In genomic region chr3:160707187-160707789, GRCh38 we compare ENCODE assay signal across 8 cellular contexts. TPM values are rescaled to one million over a fixed set of nuclear protein-coding genes. Genes with fewer than 3 reads are reported as not detected.
A peak's percentile ranks its signal among the peaks of the same experiment; 100 is the strongest.
DNase-seq lines count a peak whose midpoint lies in the region; ATAC-seq and TF ChIP-seq lines count a peak whose summit lies in the region.

No MANE protein-coding gene starts in this region.

- CTCF ChIA-PET in A673 (lab: Charles Lee) (interaction anchor here (0.9 kb wide), 1 partner anchor 234 kb away, joined by 3 read pairs; no protein-coding TSS in a partner anchor), GM10248 (lab: Yijun Ruan, JAX) (interaction anchor here (1.1 to 2.7 kb wide), 4 partner anchors 210 to 249 kb away, joined by 3 to 22 read pairs (median 4); no protein-coding TSS in a partner anchor)

- no peaks in the 10 kb centered on the region for H3K9me3 ChIP-seq in A673 (ENCODE audit: low read depth, low read length, poor library complexity, severe bottlenecking)

- DNase-seq in A673 (ENCODE audit: low spot score) (peak; percentile 52), GM10248 (ENCODE audit: extremely low spot score) (peak; percentile 21), NCI-H446 treated with DMSO at 0.1 percent for 48 hours (lab: John Stamatoyannopoulos, UW) (peak; percentile 51), head of caudate nucleus (peak in 31 of 42 donors; percentile 8 to 75 (median 53)), renal cortical epithelial cell (ENCODE audit: low read depth) (peak; percentile 67), GM19240 (ENCODE audit: insufficient read length, low spot score) (no peak)

- no peaks in the 10 kb centered on the region for H3K4me1 ChIP-seq in A673 (ENCODE audit: insufficient read depth, low read length, poor library complexity, severe bottlenecking)

- POLR2A ChIA-PET in A673 (lab: Charles Lee; ENCODE audit: low non-redundant PET) (no interaction called here), GM10248 (lab: Yijun Ruan, JAX) (no interaction called here)

- H3K36me3 ChIP-seq in A673 (ENCODE audit: insufficient read depth, low read length, poor library complexity, severe bottlenecking): no peaks in the 10 kb centered on the region

- no TSS peak for BruUV-seq in A673 (replicated peaks; lab: Mats Ljungman, UMichigan)

- H3K27ac ChIP-seq in A673 (ENCODE audit: low read depth, low read length, poor library complexity, severe bottlenecking): no peak overlapping the region

- peak; percentile 78 for ATAC-seq in HG02973 (IDR thresholded peaks at IDR 0.05; ENCODE audit: unreplicated experiment)
- ATAC-seq in activated T-helper 17 cell treated with anti-CD3 and anti-CD28 coated beads, Interleukin-2, amount 50 U/mL, for 72 hours (replicated peaks): peak; percentile 56

- H3K4me3 ChIP-seq in A673 (ENCODE audit: low read depth, low read length, poor library complexity, severe bottlenecking): no peak overlapping the region

- no peak overlapping the region for H3K27ac Mint-ChIP-seq in activated T-helper 17 cell treated with anti-CD3 and anti-CD28 coated beads, Interleukin-2, amount 50 U/mL, for 72 hours

- H3K9me3 Mint-ChIP-seq in activated T-helper 17 cell treated with anti-CD3 and anti-CD28 coated beads, Interleukin-2, amount 50 U/mL, for 72 hours: no peaks in the 10 kb centered on the region

- TF ChIP-seq CTCF in A673 (conservative IDR thresholded peaks at IDR 0.05; ENCODE audit: low read depth, low read length) (peak; percentile 58), GM10248 (IDR thresholded peaks at IDR 0.05; ENCODE audit: control extremely low read depth, extremely low read depth, low read depth, missing control alignments) (peak; percentile 46)

- no peak overlapping the region for H3K4me3 Mint-ChIP-seq in activated T-helper 17 cell treated with anti-CD3 and anti-CD28 coated beads, Interleukin-2, amount 50 U/mL, for 72 hours

- H3K4me1 Mint-ChIP-seq in activated T-helper 17 cell treated with anti-CD3 and anti-CD28 coated beads, Interleukin-2, amount 50 U/mL, for 72 hours: no peaks in the 10 kb centered on the region

- intact Hi-C loops in A673 (cut with micrococcal nuclease; ENCODE audit: unreplicated experiment) (loop anchor here (1.0 to 10.0 kb wide), 3 partner anchors 235 to 718 kb away; no protein-coding TSS in a partner anchor), head of caudate nucleus (cut with DNase I) (loop anchor here (5.0 to 10.0 kb wide), 2 partner anchors 235 to 718 kb away; no protein-coding TSS in a partner anchor)

- H3K27me3 ChIP-seq in A673 (replicated peaks; ENCODE audit: insufficient read depth, low read depth, low read length, poor library complexity): peaks cover 3% of the 10 kb centered on the region

- H3K36me3 Mint-ChIP-seq in activated T-helper 17 cell treated with anti-CD3 and anti-CD28 coated beads, Interleukin-2, amount 50 U/mL, for 72 hours (ENCODE audit: low read depth): no peaks in the 10 kb centered on the region

- H3K27me3 Mint-ChIP-seq in activated T-helper 17 cell treated with anti-CD3 and anti-CD28 coated beads, Interleukin-2, amount 50 U/mL, for 72 hours: peaks cover 39% of the 10 kb centered on the region

RNA-seq across cellular contexts. Expression of gene ARL14, which starts 30.3 kb away (rescaled TPM):
- not detected in 2 replicates for total RNA-seq in A673 (2021)
- not detected for total RNA-seq in activated T-helper 17 cell treated with anti-CD3 and anti-CD28 coated beads, Interleukin-2, amount 50 U/mL, for 72 hours
- 0.35 and 0.87 TPM in 2 replicates for total RNA-seq in renal cortical epithelial cell

RNA-seq across cellular contexts. Expression of gene PPM1L, which starts 48.7 kb away (rescaled TPM):
- total RNA-seq in A673 (2021) (10.6 and 12.7 TPM in 2 replicates), renal cortical epithelial cell (2.1 and 5.1 TPM in 2 replicates)
- 1 to 10 TPM; 2.1 to 3.1 TPM for total RNA-seq in activated T-helper 17 cell treated with anti-CD3 and anti-CD28 coated beads, Interleukin-2, amount 50 U/mL, for 72 hours
